In genomic region chr10:77637474-77637985, GRCh38 we compare ENCODE assay signal across 8 cellular contexts. TPM values are rescaled to one million over a fixed set of nuclear protein-coding genes. Genes with fewer than 3 reads are reported as not detected.
DNase-seq lines count a peak whose midpoint lies in the region; ATAC-seq and TF ChIP-seq lines count a peak whose summit lies in the region.

TSS of gene KCNMA1 (minus strand) at chr10:77637808.

- peak within 1 kb of the TSS; percentile 79 for H3K4me3 Mint-ChIP-seq in MCF 10A (ENCODE audit: unreplicated experiment)
- H3K4me3 Mint-ChIP-seq in stimulated activated naive B cell treated with anti-CD40 and anti-IgM and Interleukin-4, amounts not matched to agents 10 μg/mL and 1 μg/mL and 100 μg/mL, for 72 hours, result peak within 1 kb of the TSS; percentile 82 to 89

- H3K4me3 ChIP-seq in MG63 (peak within 1 kb of the TSS; percentile 90), kidney epithelial cell (ENCODE audit: low read depth, low read length) (peak within 1 kb of the TSS; percentile 88)

- no peaks in the 10 kb centered on the region for H3K27me3 Mint-ChIP-seq in MCF 10A (ENCODE audit: insufficient read depth, unreplicated experiment)
- peaks cover 75 to 80% of the 10 kb centered on the region in 2 donors for H3K27me3 Mint-ChIP-seq in stimulated activated naive B cell treated with anti-CD40 and anti-IgM and Interleukin-4, amounts not matched to agents 10 μg/mL and 1 μg/mL and 100 μg/mL, for 72 hours

- CTCF ChIA-PET in MCF 10A (lab: Yijun Ruan, JAX), result interaction anchor here (0.6 to 2.0 kb wide), 4 partner anchors 122 to 247 kb away, joined by 3 to 8 read pairs (median 4); no protein-coding TSS in a partner anchor

- peak; percentile 27 to 41 for ATAC-seq in stimulated activated naive B cell treated with anti-CD40 and anti-IgM and Interleukin-4, amounts not matched to agents 10 μg/mL and 1 μg/mL and 100 μg/mL, for 72 hours (replicated peaks)
- no peak for ATAC-seq in HG02642 (IDR thresholded peaks at IDR 0.05; ENCODE audit: poor library complexity, unreplicated experiment)
- no peak for ATAC-seq in GM19395 (IDR thresholded peaks at IDR 0.05; ENCODE audit: unreplicated experiment)

- no peaks in the 10 kb centered on the region for H3K36me3 Mint-ChIP-seq in MCF 10A (ENCODE audit: insufficient read depth, unreplicated experiment)
- no peaks in the 10 kb centered on the region for H3K36me3 Mint-ChIP-seq in stimulated activated naive B cell treated with anti-CD40 and anti-IgM and Interleukin-4, amounts not matched to agents 10 μg/mL and 1 μg/mL and 100 μg/mL, for 72 hours

- H3K36me3 ChIP-seq in MG63, result peaks cover 8% of the 10 kb centered on the region
- H3K36me3 ChIP-seq in kidney epithelial cell (ENCODE audit: control insufficient read depth, insufficient read depth, low read length), result no peaks in the 10 kb centered on the region

- DNase-seq in ELF-1 (ENCODE audit: low read depth, low spot score), result peak; percentile 32
- peak; percentile 75 for DNase-seq in MG63
- no peak for DNase-seq in MCF 10A (ENCODE audit: unreplicated experiment)
- no peak for DNase-seq in kidney epithelial cell (ENCODE audit: low read depth)
- DNase-seq in stimulated activated naive B cell treated with anti-CD40 and anti-IgM and Interleukin-4, amounts not matched to agents 10 μg/mL and 1 μg/mL and 100 μg/mL, for 72 hours, result no peak
- no peak for DNase-seq in globus pallidus (ENCODE audit: low spot score)

- peaks cover 7% of the 10 kb centered on the region for H3K4me1 Mint-ChIP-seq in MCF 10A (ENCODE audit: insufficient read depth, unreplicated experiment)
- peaks cover 14 to 24% of the 10 kb centered on the region in 2 donors for H3K4me1 Mint-ChIP-seq in stimulated activated naive B cell treated with anti-CD40 and anti-IgM and Interleukin-4, amounts not matched to agents 10 μg/mL and 1 μg/mL and 100 μg/mL, for 72 hours

- TF ChIP-seq CTCF in MCF 10A (IDR thresholded peaks at IDR 0.05; ENCODE audit: unreplicated experiment), result no peak
- TF ChIP-seq CTCF in kidney epithelial cell (IDR thresholded peaks at IDR 0.05; ENCODE audit: insufficient read depth, low read length, poor library complexity, severe bottlenecking), result no peak

- POLR2A ChIA-PET in MCF 10A (lab: Yijun Ruan, JAX), result interaction anchor here (1.2 kb wide), 1 partner anchor 472 kb away, joined by 4 read pairs; no protein-coding TSS in a partner anchor

- intact Hi-C loops in MCF 10A (cut with micrococcal nuclease), result no loop called here

- no peak within 1 kb of the TSS for H3K27ac Mint-ChIP-seq in MCF 10A (ENCODE audit: low read depth, unreplicated experiment)
- no peak within 1 kb of the TSS for H3K27ac Mint-ChIP-seq in stimulated activated naive B cell treated with anti-CD40 and anti-IgM and Interleukin-4, amounts not matched to agents 10 μg/mL and 1 μg/mL and 100 μg/mL, for 72 hours

- H3K9me3 Mint-ChIP-seq in MCF 10A (ENCODE audit: unreplicated experiment), result no peaks in the 10 kb centered on the region
- H3K9me3 Mint-ChIP-seq in stimulated activated naive B cell treated with anti-CD40 and anti-IgM and Interleukin-4, amounts not matched to agents 10 μg/mL and 1 μg/mL and 100 μg/mL, for 72 hours, result no peaks in the 10 kb centered on the region

- H3K9me3 ChIP-seq in MG63, result no peaks in the 10 kb centered on the region

- BruUV-seq in MCF 10A (replicated peaks; lab: Mats Ljungman, UMichigan), result no TSS peak

- H3K27me3 ChIP-seq in MG63 (no peaks in the 10 kb centered on the region), kidney epithelial cell (ENCODE audit: control insufficient read depth, insufficient read depth, low read length) (no peaks in the 10 kb centered on the region)

RNA-seq across cellular contexts. Expression of gene KCNMA1, which starts in this region (rescaled TPM):
- total RNA-seq in MG63 (2014; rRNA removed; shearing (Covaris generic); ENCODE audit: low replicate concordance), result 40.8 and 58.6 TPM in 2 replicates
- total RNA-seq in MCF 10A (2022) (7.5 and 16.4 TPM in 2 replicates), kidney epithelial cell (18.9 and 23.6 TPM in 2 replicates)

Comparison
In these comparisons a context has a peak if more than half of its experiments do, and no peak if none do; other contexts are left out.
1. DNase-seq: peak in ELF-1 (single experiment) and MG63 (single experiment); none in MCF 10A (single experiment), kidney epithelial cell (single experiment), stimulated activated naive B cell treated with anti-CD40 and anti-IgM and Interleukin-4, amounts not matched to agents 10 μg/mL and 1 μg/mL and 100 μg/mL, for 72 hours (single experiment) and globus pallidus (single experiment).
2. ATAC-seq: peak in stimulated activated naive B cell treated with anti-CD40 and anti-IgM and Interleukin-4, amounts not matched to agents 10 μg/mL and 1 μg/mL and 100 μg/mL, for 72 hours (2 of 2); none in HG02642 (single experiment) and GM19395 (single experiment).